34 cellular contexts compared by ENCODE assay signal in genomic region chr2:70777450-70777849, GRCh38. TPM values are rescaled to one million over a fixed set of nuclear protein-coding genes. Genes with fewer than 3 reads are reported as not detected.
"Had no signal": no experiment of that assay in that cellular context is flagged by ENCODE, and none has a peak within 500 bp of the region (broad histone marks: within the 10 kb centered on the region; RNA-seq: fewer than 3 reads in every experiment).

No MANE protein-coding gene starts in this region.

- H3K36me3 ChIP-seq: neutrophil, pancreas, thyroid gland had no signal

- H3K27ac ChIP-seq: neutrophil, pancreas, psoas muscle, thyroid gland, VCaP had no signal

- H3K4me3 ChIP-seq: pancreas, psoas muscle, thyroid gland had no signal

- ATAC-seq: activated CD4-positive, CD25-positive, alpha-beta regulatory T cell treated with anti-CD3 and anti-CD28 coated beads, Interleukin-2, amount 50 U/mL, for 24 hours; activated T-cell treated with anti-CD3 and anti-CD28 coated beads, Interleukin-2, amount 50 U/mL, for 72 hours; pancreas; psoas muscle; right cardiac atrium; stimulated activated naive CD8-positive, alpha-beta T cell treated with anti-CD3 and anti-CD28 coated beads, Interleukin-15, Interleukin-2, amounts not matched to agents 100 U/mL and 50 U/mL, for 24 hours had no signal

- H3K9me3 Mint-ChIP-seq: activated CD4-positive, alpha-beta T cell treated with anti-CD3 and anti-CD28 coated beads, Interleukin-2, amount 10 ng/mL, durations not matched to agents 24 days and 14 days; activated naive CD4-positive, alpha-beta T cell treated with anti-CD3 and anti-CD28 coated beads for 36 hours; activated naive CD8-positive, alpha-beta T cell treated with anti-CD3 and anti-CD28 coated beads, Interleukin-2, amount 10 ng/mL, durations not matched to agents 7 days and 5 days; nephron had no signal

- H3K9me3 ChIP-seq: neutrophil, pancreas, psoas muscle, thyroid gland had no signal

- H3K4me1 ChIP-seq: pancreas, psoas muscle, thyroid gland had no signal

- DNase-seq: activated CD4-positive, alpha-beta memory T cell treated with anti-CD3 and anti-CD28 coated beads, Interleukin-2, amount 10 ng/mL, durations not matched to agents 7 days and 5 days; activated CD4-positive, alpha-beta T cell treated with anti-CD3 and anti-CD28 coated beads, Interleukin-2, amount 10 ng/mL, durations not matched to agents 24 days and 14 days; activated effector memory CD4-positive, alpha-beta T cell treated with Interleukin-2 at 50 U/mL for 16 hours; activated naive CD4-positive, alpha-beta T cell treated with anti-CD3 and anti-CD28 coated beads for 36 hours; activated naive CD8-positive, alpha-beta T cell treated with anti-CD3 and anti-CD28 coated beads, Interleukin-2, amount 10 ng/mL, durations not matched to agents 7 days and 5 days; activated T-cell treated with anti-CD3 and anti-CD28 coated beads, Interleukin-2, amount 50 U/mL, for 72 hours; amniotic stem cell; effector CD4-positive, alpha-beta T cell; foreskin melanocyte; hypothalamus; pancreas; psoas muscle; right cardiac atrium; stimulated activated CD4-positive, alpha-beta T cell treated with anti-CD3 and anti-CD28 coated beads, Interleukin-12 subunit alpha, Interleukin-12 subunit beta, amount 100 ng/mL, for 4 hours; stimulated activated CD4-positive, alpha-beta T cell treated with anti-CD3 and anti-CD28 coated beads, Interleukin-4, amount 100 ng/mL, for 4 hours; stimulated activated naive CD8-positive, alpha-beta T cell treated with anti-CD3 and anti-CD28 coated beads, Interleukin-15, Interleukin-2, amounts not matched to agents 100 U/mL and 50 U/mL, for 24 hours; thyroid gland had no signal

- H3K27me3 ChIP-seq: pancreas, thyroid gland had no signal

- H3K4me3 Mint-ChIP-seq: activated CD4-positive, alpha-beta memory T cell treated with anti-CD3 and anti-CD28 coated beads, Interleukin-2, amount 10 ng/mL, durations not matched to agents 7 days and 5 days; activated CD4-positive, alpha-beta T cell treated with anti-CD3 and anti-CD28 coated beads, Interleukin-2, amount 10 ng/mL, durations not matched to agents 24 days and 14 days; activated naive CD4-positive, alpha-beta T cell treated with anti-CD3 and anti-CD28 coated beads for 36 hours; activated naive CD8-positive, alpha-beta T cell treated with anti-CD3 and anti-CD28 coated beads, Interleukin-2, amount 10 ng/mL, durations not matched to agents 7 days and 5 days; activated T-cell treated with anti-CD3 and anti-CD28 coated beads, Interleukin-2, amount 50 U/mL, for 72 hours; memory B cell; nephron had no signal

- H3K4me1 Mint-ChIP-seq: activated CD4-positive, alpha-beta memory T cell treated with anti-CD3 and anti-CD28 coated beads, Interleukin-2, amount 10 ng/mL, durations not matched to agents 7 days and 5 days; activated CD4-positive, alpha-beta T cell treated with anti-CD3 and anti-CD28 coated beads, Interleukin-2, amount 10 ng/mL, durations not matched to agents 24 days and 14 days; memory B cell had no signal

- FAIRE-seq: endometrium, islet of Langerhans, pancreas had no signal

- H3K36me3 Mint-ChIP-seq: activated naive CD8-positive, alpha-beta T cell treated with anti-CD3 and anti-CD28 coated beads, Interleukin-2, amount 10 ng/mL, durations not matched to agents 7 days and 5 days had no signal

- H3K27ac Mint-ChIP-seq: activated CD4-positive, alpha-beta memory T cell treated with anti-CD3 and anti-CD28 coated beads, Interleukin-2, amount 10 ng/mL, durations not matched to agents 7 days and 5 days; activated CD4-positive, alpha-beta T cell treated with anti-CD3 and anti-CD28 coated beads, Interleukin-2, amount 10 ng/mL, durations not matched to agents 24 days and 14 days; activated naive CD4-positive, alpha-beta T cell treated with anti-CD3 and anti-CD28 coated beads for 36 hours; activated naive CD8-positive, alpha-beta T cell treated with anti-CD3 and anti-CD28 coated beads, Interleukin-2, amount 10 ng/mL, durations not matched to agents 7 days and 5 days; activated T-cell treated with anti-CD3 and anti-CD28 coated beads, Interleukin-2, amount 50 U/mL, for 72 hours; memory B cell; nephron had no signal

RNA-seq across cellular contexts. Expression of gene ADD2, which starts 9.4 kb away (rescaled TPM):
- total RNA-seq: myocyte had no signal

RNA-seq across cellular contexts. Expression of gene FIGLA, which starts 13.0 kb away (rescaled TPM):
- total RNA-seq: activated CD4-positive, alpha-beta memory T cell treated with anti-CD3 and anti-CD28 coated beads, Interleukin-2, amount 10 ng/mL, durations not matched to agents 7 days and 5 days; activated CD4-positive, alpha-beta T cell treated with anti-CD3 and anti-CD28 coated beads, Interleukin-2, amount 10 ng/mL, durations not matched to agents 24 days and 14 days; activated naive CD4-positive, alpha-beta T cell treated with anti-CD3 and anti-CD28 coated beads for 36 hours; activated naive CD8-positive, alpha-beta T cell treated with anti-CD3 and anti-CD28 coated beads, Interleukin-2, amount 10 ng/mL, durations not matched to agents 7 days and 5 days; cardiac septum; chondrocyte; fibroblast of lung; liver; mononuclear cell; myocyte; psoas muscle; right cardiac atrium; skeletal muscle tissue; subcutaneous adipose tissue; T-helper 2 cell treated with Interferon-gamma antibody and Interleukin-4, amounts not matched to agents 100 ng/mL and 5 ng/mL, for 36 hours; thyroid gland; ureter had no signal

RNA-seq across cellular contexts. Expression of gene CLEC4F, which starts 42.9 kb away (rescaled TPM):
- total RNA-seq: activated CD4-positive, alpha-beta memory T cell treated with anti-CD3 and anti-CD28 coated beads, Interleukin-2, amount 10 ng/mL, durations not matched to agents 7 days and 5 days; activated CD4-positive, alpha-beta T cell treated with anti-CD3 and anti-CD28 coated beads, Interleukin-2, amount 10 ng/mL, durations not matched to agents 24 days and 14 days; activated naive CD4-positive, alpha-beta T cell treated with anti-CD3 and anti-CD28 coated beads for 36 hours; activated naive CD8-positive, alpha-beta T cell treated with anti-CD3 and anti-CD28 coated beads, Interleukin-2, amount 10 ng/mL, durations not matched to agents 7 days and 5 days; activated T-cell treated with anti-CD3 and anti-CD28 coated beads, Interleukin-2, amount 50 U/mL, for 72 hours; chondrocyte; fibroblast of lung; myocyte; skeletal muscle tissue; T-helper 2 cell treated with Interferon-gamma antibody and Interleukin-4, amounts not matched to agents 100 ng/mL and 5 ng/mL, for 36 hours had no signal

RNA-seq across cellular contexts. Expression of gene CD207, which starts 58.2 kb away (rescaled TPM):
- total RNA-seq: activated CD4-positive, alpha-beta memory T cell treated with anti-CD3 and anti-CD28 coated beads, Interleukin-2, amount 10 ng/mL, durations not matched to agents 7 days and 5 days; activated CD4-positive, alpha-beta T cell treated with anti-CD3 and anti-CD28 coated beads, Interleukin-2, amount 10 ng/mL, durations not matched to agents 24 days and 14 days; activated naive CD4-positive, alpha-beta T cell treated with anti-CD3 and anti-CD28 coated beads for 36 hours; activated naive CD8-positive, alpha-beta T cell treated with anti-CD3 and anti-CD28 coated beads, Interleukin-2, amount 10 ng/mL, durations not matched to agents 7 days and 5 days; activated T-cell treated with anti-CD3 and anti-CD28 coated beads, Interleukin-2, amount 50 U/mL, for 72 hours; chondrocyte; fibroblast of lung; liver; myocyte; subcutaneous adipose tissue; T-helper 2 cell treated with Interferon-gamma antibody and Interleukin-4, amounts not matched to agents 100 ng/mL and 5 ng/mL, for 36 hours; thyroid gland had no signal
